In the genomic region with DNA sequence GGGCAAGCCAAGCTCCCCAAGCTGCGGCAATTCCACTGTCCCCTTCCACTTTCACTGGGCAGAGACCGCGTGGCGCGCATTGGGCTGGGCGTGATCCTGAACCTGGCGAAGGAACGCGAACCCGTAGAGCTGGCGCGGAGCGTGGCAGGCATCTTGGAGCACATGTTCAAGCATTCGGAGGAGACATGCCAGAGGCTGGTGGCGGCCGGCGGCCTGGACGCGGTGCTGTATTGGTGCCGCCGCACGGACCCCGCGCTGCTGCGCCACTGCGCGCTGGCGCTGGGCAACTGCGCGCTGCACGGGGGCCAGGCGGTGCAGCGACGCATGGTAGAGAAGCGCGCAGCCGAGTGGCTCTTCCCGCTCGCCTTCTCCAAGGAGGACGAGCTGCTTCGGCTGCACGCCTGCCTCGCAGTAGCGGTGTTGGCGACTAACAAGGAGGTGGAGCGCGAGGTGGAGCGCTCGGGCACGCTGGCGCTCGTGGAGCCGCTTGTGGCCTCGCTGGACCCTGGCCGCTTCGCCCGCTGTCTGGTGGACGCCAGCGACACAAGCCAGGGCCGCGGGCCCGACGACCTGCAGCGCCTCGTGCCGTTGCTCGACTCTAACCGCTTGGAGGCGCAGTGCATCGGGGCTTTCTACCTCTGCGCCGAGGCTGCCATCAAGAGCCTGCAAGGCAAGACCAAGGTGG, we compare ENCODE assay signal across 9 cellular contexts. TPM values are rescaled to one million over a fixed set of nuclear protein-coding genes. Genes with fewer than 3 reads are reported as not detected.
DNase-seq lines count a peak whose midpoint lies in the region; ATAC-seq and TF ChIP-seq lines count a peak whose summit lies in the region.
"Had no signal": no experiment of that assay in that cellular context is flagged by ENCODE, and none has a peak within 500 bp of the region (broad histone marks: within the 10 kb centered on the region; RNA-seq: fewer than 3 reads in every experiment).

No MANE protein-coding gene starts in this region.

- H3K27ac ChIP-seq in stomach, result no peak overlapping the region

- H3K27me3 Mint-ChIP-seq in activated CD8-positive, alpha-beta memory T cell treated with anti-CD3 and anti-CD28 coated beads, Interleukin-2, amount 10 ng/mL, durations not matched to agents 7 days and 5 days, result no peaks in the 10 kb centered on the region

- intact Hi-C loops in stomach (cut with DNase I; ENCODE audit: low total_unique reads), result no loop called here

- no peaks in the 10 kb centered on the region for H3K9me3 ChIP-seq in stomach

- in situ Hi-C loops in astrocyte of the cerebellum (cut with HindIII; ENCODE audit: low sequenced_read_pairs), result no loop called here

- H3K36me3 ChIP-seq in kidney epithelial cell (ENCODE audit: control insufficient read depth, insufficient read depth, low read length), result no peaks in the 10 kb centered on the region
- peaks cover 0 to 8% (median 0%) of the 10 kb centered on the region in 4 donors for H3K36me3 ChIP-seq in stomach

- H3K4me1 ChIP-seq in stomach, result peaks cover 9 to 42% (median 39%) of the 10 kb centered on the region in 4 donors

- TF ChIP-seq CTCF in astrocyte of the cerebellum (IDR thresholded peaks at IDR 0.05; ENCODE audit: low read depth, low read length, missing control alignments) (peak; percentile 32), kidney epithelial cell (IDR thresholded peaks at IDR 0.05; ENCODE audit: insufficient read depth, low read length, poor library complexity, severe bottlenecking) (peak; percentile 61), stomach (IDR thresholded peaks at IDR 0.05) (peak in 2 of 7 experiments; percentile 15)

- H3K4me1 Mint-ChIP-seq in activated CD8-positive, alpha-beta memory T cell treated with anti-CD3 and anti-CD28 coated beads, Interleukin-2, amount 10 ng/mL, durations not matched to agents 7 days and 5 days, result peaks cover 26% of the 10 kb centered on the region

- no peak overlapping the region for H3K27ac Mint-ChIP-seq in activated CD8-positive, alpha-beta memory T cell treated with anti-CD3 and anti-CD28 coated beads, Interleukin-2, amount 10 ng/mL, durations not matched to agents 7 days and 5 days

- TF ChIP-seq POLR2A in stomach (IDR thresholded peaks at IDR 0.05), result no peak

- no peaks in the 10 kb centered on the region for H3K9me3 Mint-ChIP-seq in activated CD8-positive, alpha-beta memory T cell treated with anti-CD3 and anti-CD28 coated beads, Interleukin-2, amount 10 ng/mL, durations not matched to agents 7 days and 5 days (ENCODE audit: low read depth)

- H3K4me3 ChIP-seq in astrocyte of the cerebellum (ENCODE audit: low read depth, low read length), result no peak overlapping the region
- no peak overlapping the region for H3K4me3 ChIP-seq in kidney epithelial cell (ENCODE audit: low read depth, low read length)
- H3K4me3 ChIP-seq in stomach, result peak overlapping the region; percentile 10 to 47 (median 17)

- peaks cover 8% of the 10 kb centered on the region for H3K36me3 Mint-ChIP-seq in activated CD8-positive, alpha-beta memory T cell treated with anti-CD3 and anti-CD28 coated beads, Interleukin-2, amount 10 ng/mL, durations not matched to agents 7 days and 5 days

- TF ChIP-seq EP300 in stomach (IDR thresholded peaks at IDR 0.05), result no peak

- CTCF ChIA-PET in activated CD8-positive, alpha-beta memory T cell treated with anti-CD3 and anti-CD28 coated beads, Interleukin-2, amount 10 ng/mL, durations not matched to agents 7 days and 5 days (lab: Charles Lee), result interaction anchor here (0.8 to 2.2 kb wide), 3 partner anchors 36 to 170 kb away, joined by 3 to 9 read pairs (median 3); no protein-coding TSS in a partner anchor

- DNase-seq in activated CD8-positive, alpha-beta memory T cell treated with anti-CD3 and anti-CD28 coated beads, Interleukin-2, amount 10 ng/mL, durations not matched to agents 7 days and 5 days, result peak; percentile 54
- DNase-seq in activated CD8-positive, alpha-beta memory T cell treated with anti-CD3 and anti-CD28 coated beads, Interleukin-2, amount 50 U/mL, for 4 hours, result no peak
- DNase-seq in astrocyte of the cerebellum (ENCODE audit: low read depth) (no peak), kidney epithelial cell (ENCODE audit: low read depth) (no peak), stomach (peak; percentile 44), SW480 (ENCODE audit: low spot score) (no peak)
- DNase-seq: OCI-M1 had no signal

- peaks cover 38% of the 10 kb centered on the region for H3K27me3 ChIP-seq in kidney epithelial cell (ENCODE audit: control insufficient read depth, insufficient read depth, low read length)
- peaks cover 0 to 6% (median 0%) of the 10 kb centered on the region in 3 donors for H3K27me3 ChIP-seq in stomach

- no peak overlapping the region for H3K4me3 Mint-ChIP-seq in activated CD8-positive, alpha-beta memory T cell treated with anti-CD3 and anti-CD28 coated beads, Interleukin-2, amount 10 ng/mL, durations not matched to agents 7 days and 5 days

- no peak for ATAC-seq in activated CD8-positive, alpha-beta memory T cell treated with anti-CD3 and anti-CD28 coated beads, Interleukin-2, amount 10 ng/mL, durations not matched to agents 7 days and 5 days
- no peak for ATAC-seq in GM21576 (IDR thresholded peaks at IDR 0.05; ENCODE audit: unreplicated experiment)
- ATAC-seq in HG02840 (IDR thresholded peaks at IDR 0.05; ENCODE audit: low FRiP score, unreplicated experiment), result no peak

- WGBS in stomach, 5 donors, result 15 to 44% (median 19%) methylated on average over 41 to 72 of the region's 72 CpGs

RNA-seq across cellular contexts. Expression of gene SARM1, which starts 9.8 kb away (rescaled TPM):
- 10 to 100 TPM; 20.2 to 24.8 TPM for total RNA-seq in activated CD8-positive, alpha-beta memory T cell treated with anti-CD3 and anti-CD28 coated beads, Interleukin-2, amount 10 ng/mL, durations not matched to agents 7 days and 5 days
- total RNA-seq in kidney epithelial cell (10.1 and 12.0 TPM in 2 replicates), stomach (10 to 100 TPM; 11.0 to 58.3 (median 15.2) TPM)
- 1 to 10 TPM; 4.6 to 6.9 (median 5.2) TPM for polyA plus RNA-seq in stomach

RNA-seq across cellular contexts. Expression of gene VTN, which starts 11.2 kb away (rescaled TPM):
- total RNA-seq in activated CD8-positive, alpha-beta memory T cell treated with anti-CD3 and anti-CD28 coated beads, Interleukin-2, amount 10 ng/mL, durations not matched to agents 7 days and 5 days, result under 1 TPM; 0.18 to 0.26 TPM
- total RNA-seq in kidney epithelial cell (0.27 TPM in 1 of 2 replicates, not detected in the other), stomach (1 to 10 TPM in 1 of 5 donors, under 1 TPM in 1, not detected in 3; 0.72 to 2.9 TPM)
- 1 to 10 TPM in 2 of 3 donors, under 1 TPM in 1; 0.90 to 2.3 (median 1.1) TPM for polyA plus RNA-seq in stomach

RNA-seq across cellular contexts. Expression of gene SEBOX, which starts 16.3 kb away (rescaled TPM):
- total RNA-seq in activated CD8-positive, alpha-beta memory T cell treated with anti-CD3 and anti-CD28 coated beads, Interleukin-2, amount 10 ng/mL, durations not matched to agents 7 days and 5 days, result not detected
- total RNA-seq in kidney epithelial cell, result not detected in 2 replicates
- not detected for total RNA-seq in stomach
- polyA plus RNA-seq in stomach, result not detected

RNA-seq across cellular contexts. Expression of gene POLDIP2, which starts 24.0 kb away (rescaled TPM):
- total RNA-seq in activated CD8-positive, alpha-beta memory T cell treated with anti-CD3 and anti-CD28 coated beads, Interleukin-2, amount 10 ng/mL, durations not matched to agents 7 days and 5 days, result 10 to 100 TPM; 68.6 to 83.5 TPM
- total RNA-seq in kidney epithelial cell (103 and 118 TPM in 2 replicates), stomach (100 to 1,000 TPM in 1 of 5 donors, 10 to 100 TPM in 4; 41.9 to 118 (median 57.6) TPM)
- 10 to 100 TPM; 44.2 to 69.2 (median 63.8) TPM for polyA plus RNA-seq in stomach

RNA-seq across cellular contexts. Expression of gene SLC46A1, which starts 24.7 kb away (rescaled TPM):
- total RNA-seq in activated CD8-positive, alpha-beta memory T cell treated with anti-CD3 and anti-CD28 coated beads, Interleukin-2, amount 10 ng/mL, durations not matched to agents 7 days and 5 days, result 1 to 10 TPM; 3.0 to 5.3 TPM
- total RNA-seq in kidney epithelial cell (5.2 and 6.2 TPM in 2 replicates), stomach (10 to 100 TPM in 2 of 5 donors, 1 to 10 TPM in 2, under 1 TPM in 1; 0.87 to 31.5 (median 7.5) TPM)
- 1 to 10 TPM in 2 of 3 donors, under 1 TPM in 1; 0.61 to 2.7 (median 2.5) TPM for polyA plus RNA-seq in stomach

Comparison
In these comparisons a context has a peak if more than half of its experiments do, and no peak if none do; other contexts are left out.
1. DNase-seq: peak in activated CD8-positive, alpha-beta memory T cell treated with anti-CD3 and anti-CD28 coated beads, Interleukin-2, amount 10 ng/mL, durations not matched to agents 7 days and 5 days (single experiment) and stomach (single experiment); none in activated CD8-positive, alpha-beta memory T cell treated with anti-CD3 and anti-CD28 coated beads, Interleukin-2, amount 50 U/mL, for 4 hours (single experiment), astrocyte of the cerebellum (single experiment), kidney epithelial cell (single experiment) and SW480 (single experiment).
2. H3K4me3 ChIP-seq: peak in stomach (4 of 4); none in astrocyte of the cerebellum (single experiment) and kidney epithelial cell (single experiment).